Comparison of ENCODE assay signal across 8 cellular contexts in genomic region chr21:36319406-36319766, GRCh38. TPM values are rescaled to one million over a fixed set of nuclear protein-coding genes. Genes with fewer than 3 reads are reported as not detected.
DNase-seq lines count a peak whose midpoint lies in the region; ATAC-seq, FAIRE-seq and TF ChIP-seq lines count a peak whose summit lies in the region.
"Not testable (repeated sequence)": the region's sequence is repeated elsewhere in the genome, so short reads cannot be mapped to it uniquely, and the experiment has no call there.

No MANE protein-coding gene starts in this region.

- H3K9me3 Mint-ChIP-seq in CD4-positive, alpha-beta T cell; activated CD4-positive, alpha-beta T cell treated with anti-CD3 and anti-CD28 coated beads, Interleukin-2, amount 10 ng/mL, durations not matched to agents 24 days and 14 days: not testable (repeated sequence)

- H3K9me3 ChIP-seq in CD4-positive, alpha-beta T cell (ENCODE audit: control insufficient read depth, low read length); pancreas; testis: not testable (repeated sequence)

- H3K36me3 ChIP-seq in brain microvascular endothelial cell (replicated peaks); pancreas; testis (ENCODE audit: low read depth, missing control alignments): not testable (repeated sequence)

- not testable (repeated sequence) for FAIRE-seq in pancreas (lab: Jason Lieb, UNC)

- H3K4me3 Mint-ChIP-seq in CD4-positive, alpha-beta T cell: peak overlapping the region; percentile 85
- H3K4me3 Mint-ChIP-seq in activated CD4-positive, alpha-beta T cell treated with anti-CD3 and anti-CD28 coated beads, Interleukin-2, amount 10 ng/mL, durations not matched to agents 24 days and 14 days: peak overlapping the region; percentile 87

- 30 to 33% methylated on average over 17 of the region's 17 CpGs for WGBS in lower leg skin, 2 donors
- 47 to 50% methylated on average over 17 of the region's 17 CpGs for WGBS in pancreas, 2 donors
- WGBS in testis, 2 donors: 39 to 44% methylated on average over 16 to 17 of the region's 17 CpGs

- not testable (repeated sequence) for DNase-seq in CD4-positive, alpha-beta T cell; LNCaP clone FGC (ENCODE audit: low read depth); activated CD4-positive, alpha-beta T cell treated with anti-CD3 and anti-CD28 coated beads, Interleukin-2, amount 10 ng/mL, durations not matched to agents 24 days and 14 days; brain microvascular endothelial cell; fibroblast of mammary gland (ENCODE audit: low read depth); lower leg skin (ENCODE audit: low spot score in 2 of 2); testis
- peak in 1 of 6 donors; percentile 42 for DNase-seq in pancreas

- not testable (repeated sequence) for H3K27me3 ChIP-seq in CD4-positive, alpha-beta T cell (ENCODE audit: control insufficient read depth, insufficient read depth, low read length); brain microvascular endothelial cell (replicated peaks); pancreas; testis

- peaks cover 17 to 25% (median 24%) of the 10 kb centered on the region in 3 donors for H3K4me1 ChIP-seq in pancreas
- H3K4me1 ChIP-seq in testis: not testable (repeated sequence)

- H3K27ac Mint-ChIP-seq in CD4-positive, alpha-beta T cell: peak overlapping the region; percentile 98
- peak overlapping the region; percentile 98 for H3K27ac Mint-ChIP-seq in activated CD4-positive, alpha-beta T cell treated with anti-CD3 and anti-CD28 coated beads, Interleukin-2, amount 10 ng/mL, durations not matched to agents 24 days and 14 days

- ATAC-seq in CD4-positive, alpha-beta T cell (ENCODE audit: poor library complexity); pancreas: not testable (repeated sequence)

- intact Hi-C loops in CD4-positive, alpha-beta T cell (cut with DNase I, micrococcal nuclease); activated CD4-positive, alpha-beta T cell treated with anti-CD3 and anti-CD28 coated beads, Interleukin-2, amount 10 ng/mL, durations not matched to agents 24 days and 14 days (cut with micrococcal nuclease); lower leg skin (cut with DNase I; ENCODE audit: low total_unique reads); pancreas (cut with DNase I); testis (cut with DNase I; ENCODE audit: low total_unique reads): not testable (repeated sequence)

- TF ChIP-seq CTCF in CD4-positive, alpha-beta T cell (IDR thresholded peaks at IDR 0.05); LNCaP clone FGC (IDR thresholded peaks at IDR 0.05; ENCODE audit: control insufficient read depth, extremely low read depth, insufficient read depth); brain microvascular endothelial cell (IDR thresholded peaks at IDR 0.05; ENCODE audit: low read depth, low read length, missing control alignments); fibroblast of mammary gland (conservative IDR thresholded peaks at IDR 0.05; ENCODE audit: control insufficient read depth, insufficient read depth, low read depth, low read length); lower leg skin (IDR thresholded peaks at IDR 0.05); pancreas (IDR thresholded peaks at IDR 0.05); testis (IDR thresholded peaks at IDR 0.05): not testable (repeated sequence)

- peak overlapping the region; percentile 89 for H3K4me3 ChIP-seq in LNCaP clone FGC (ENCODE audit: low read depth, low read length)
- H3K4me3 ChIP-seq in brain microvascular endothelial cell (ENCODE audit: low read depth, low read length): peak overlapping the region; percentile 80
- H3K4me3 ChIP-seq in fibroblast of mammary gland (ENCODE audit: control insufficient read depth, low read depth, low read length): peak overlapping the region; percentile 46
- H3K4me3 ChIP-seq in lower leg skin (ENCODE audit: low read depth, poor library complexity, severe bottlenecking): peak overlapping the region; percentile 75
- peak overlapping the region in 3 of 4 donors; percentile 81 to 94 (median 90) for H3K4me3 ChIP-seq in pancreas
- peak overlapping the region; percentile 92 to 98 for H3K4me3 ChIP-seq in testis

- CTCF ChIA-PET in CD4-positive, alpha-beta T cell (lab: Charles Lee): interaction anchor here (0.6 to 2.9 kb wide), 9 partner anchors 9 to 194 kb away, joined by 3 to 18 read pairs (median 5); no protein-coding TSS in a partner anchor

- in situ Hi-C loops in brain microvascular endothelial cell (cut with HindIII; ENCODE audit: low pct_ligation_motif_present, low sequenced_read_pairs): not testable (repeated sequence)

- not testable (repeated sequence) for TF ChIP-seq POLR2A in lower leg skin (IDR thresholded peaks at IDR 0.05); testis (IDR thresholded peaks at IDR 0.05)

- peaks cover 39% of the 10 kb centered on the region for H3K4me1 Mint-ChIP-seq in CD4-positive, alpha-beta T cell (ENCODE audit: low read depth)
- H3K4me1 Mint-ChIP-seq in activated CD4-positive, alpha-beta T cell treated with anti-CD3 and anti-CD28 coated beads, Interleukin-2, amount 10 ng/mL, durations not matched to agents 24 days and 14 days: peaks cover 24% of the 10 kb centered on the region

- not testable (repeated sequence) for H3K27me3 Mint-ChIP-seq in CD4-positive, alpha-beta T cell; activated CD4-positive, alpha-beta T cell treated with anti-CD3 and anti-CD28 coated beads, Interleukin-2, amount 10 ng/mL, durations not matched to agents 24 days and 14 days

- POLR2A ChIA-PET in CD4-positive, alpha-beta T cell (lab: Charles Lee): interaction anchor here (0.6 to 7.7 kb wide), 42 partner anchors 8 to 1244 kb away, joined by 3 to 329 read pairs (median 6); partner anchors contain the start of genes CBR1, CBR3, CHAF1B and DOP1B

- peaks cover 40% of the 10 kb centered on the region for H3K36me3 Mint-ChIP-seq in CD4-positive, alpha-beta T cell (ENCODE audit: low read depth)
- peaks cover 16% of the 10 kb centered on the region for H3K36me3 Mint-ChIP-seq in activated CD4-positive, alpha-beta T cell treated with anti-CD3 and anti-CD28 coated beads, Interleukin-2, amount 10 ng/mL, durations not matched to agents 24 days and 14 days (ENCODE audit: low read depth)

- peak overlapping the region; percentile 96 for H3K27ac ChIP-seq in CD4-positive, alpha-beta T cell (ENCODE audit: low read depth, low read length)
- peak overlapping the region; percentile 88 for H3K27ac ChIP-seq in brain microvascular endothelial cell
- H3K27ac ChIP-seq in pancreas: peak overlapping the region; percentile 88 to 98 (median 97)
- peak overlapping the region; percentile 96 to 98 for H3K27ac ChIP-seq in testis

RNA-seq across cellular contexts. Expression of gene MORC3, which starts 0.6 kb away (rescaled TPM):
- total RNA-seq in CD4-positive, alpha-beta T cell: 10 to 100 TPM; 70.2 to 71.0 TPM
- total RNA-seq in activated CD4-positive, alpha-beta T cell treated with anti-CD3 and anti-CD28 coated beads, Interleukin-2, amount 10 ng/mL, durations not matched to agents 24 days and 14 days: 24.8 and 24.9 TPM in 2 replicates
- total RNA-seq in lower leg skin (10 to 100 TPM; 47.4 to 71.3 (median 56.8) TPM), pancreas (10 to 100 TPM in 5 of 6 donors, 1 to 10 TPM in 1; 8.4 to 19.8 (median 10.9) TPM), testis (10 to 100 TPM; 45.6 to 48.0 TPM)
- polyA plus RNA-seq in pancreas (10 to 100 TPM in 1 of 2 donors, 1 to 10 TPM in 1; 8.1 to 10.2 TPM), testis (ENCODE audit: insufficient read depth, low read depth, low replicate concordance) (21.4 TPM)
